1 cellular context compared by ENCODE assay signal in genomic region chr9:69461084-69461483, GRCh38.
TF ChIP-seq lines count a peak whose summit lies in the region.

No MANE protein-coding gene starts in this region.

TF ChIP-seq in HepG2, 621 proteins besides CTCF, POLR2A, EP300 and RAD21 (continued from another document):
- no peak for TF ChIP-seq ZNF441 (CRISPR knock-in tag; IDR thresholded peaks at IDR 0.05; ENCODE audit: borderline replicate concordance)
